Comparison of ENCODE assay signal across 9 cellular contexts in the genomic region with DNA sequence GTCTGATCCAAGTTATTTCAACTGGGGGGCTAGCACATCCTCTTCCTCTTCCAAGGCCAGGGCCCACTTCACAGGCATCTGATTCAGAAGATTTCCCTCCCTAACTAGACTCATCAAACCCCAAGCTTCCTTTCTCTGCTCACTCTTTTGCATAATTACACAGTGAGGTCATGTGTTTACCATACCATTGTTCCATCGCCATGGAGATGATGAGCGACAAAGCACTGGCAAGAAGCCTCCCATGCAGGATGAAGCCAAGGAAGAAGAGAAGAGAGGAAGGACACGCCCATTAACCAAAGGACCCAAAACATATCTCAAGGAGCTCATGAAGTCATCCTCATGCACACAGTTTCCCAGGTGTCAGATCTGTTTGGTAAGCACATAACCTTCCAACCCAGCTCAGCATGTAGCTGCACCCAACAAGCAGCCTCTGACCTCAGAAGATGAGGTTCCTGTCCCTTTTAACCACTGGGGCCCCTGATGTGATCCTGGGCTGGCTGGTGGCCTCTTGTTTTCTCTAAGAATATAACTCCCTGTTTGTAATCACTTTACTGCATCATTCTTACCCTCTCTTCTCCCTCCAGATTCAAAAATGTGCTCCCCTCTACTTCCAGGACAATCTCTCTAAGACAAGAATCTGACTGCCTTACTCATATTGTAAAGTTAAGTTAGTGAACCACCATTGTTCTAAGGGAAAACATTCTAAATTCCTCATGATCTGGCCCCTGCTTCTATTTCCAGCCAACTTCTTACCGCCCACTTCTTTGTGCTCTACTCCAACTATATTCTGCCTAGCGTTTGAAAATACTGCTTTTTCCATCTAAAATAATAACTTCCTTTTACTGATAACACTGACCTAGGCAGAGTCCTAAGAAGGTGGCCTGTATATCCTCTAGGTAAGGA.
DNase-seq lines count a peak whose midpoint lies in the region; ATAC-seq and TF ChIP-seq lines count a peak whose summit lies in the region.
"Had no signal": no experiment of that assay in that cellular context is flagged by ENCODE, and none has a peak within 500 bp of the region (broad histone marks: within the 10 kb centered on the region; RNA-seq: fewer than 3 reads in every experiment).

No MANE protein-coding gene starts in this region.

- H3K27me3 ChIP-seq in left ventricle myocardium inferior (ENCODE audit: low read depth) = no peaks in the 10 kb centered on the region

- H3K4me3 Mint-ChIP-seq in T-helper 17 cell = no peak overlapping the region

- H3K4me1 ChIP-seq in left ventricle myocardium inferior = peaks cover 25% of the 10 kb centered on the region
- H3K4me1 ChIP-seq: parathyroid adenoma had no signal

- H3K9me3 ChIP-seq in T-helper 17 cell (ENCODE audit: control insufficient read depth, low read length, poor library complexity, severe bottlenecking) (no peaks in the 10 kb centered on the region), left ventricle myocardium inferior (replicated peaks) (peaks cover 4% of the 10 kb centered on the region)

- ATAC-seq in HG03442 (IDR thresholded peaks at IDR 0.05; ENCODE audit: unreplicated experiment) (peak; percentile 51), T-helper 17 cell (peak; percentile 75), HG02870 (IDR thresholded peaks at IDR 0.05; ENCODE audit: unreplicated experiment) (no peak), GM21619 (IDR thresholded peaks at IDR 0.05; ENCODE audit: unreplicated experiment) (no peak)

- DNase-seq in A172 (ENCODE audit: low spot score) (peak; percentile 91), T-helper 17 cell (no peak), left ventricle myocardium inferior (no peak), activated T-cell treated with anti-CD3 and anti-CD28 coated beads for 4 hours (no peak)

- H3K27ac ChIP-seq in left ventricle myocardium inferior (replicated peaks) (peak overlapping the region; percentile 69), temporal lobe (ENCODE audit: low read depth, low read length) (peak overlapping the region; percentile 17)
- H3K27ac ChIP-seq: parathyroid adenoma had no signal

- peaks cover 15% of the 10 kb centered on the region for H3K27me3 Mint-ChIP-seq in T-helper 17 cell

- H3K4me3 ChIP-seq in left ventricle myocardium inferior = no peak overlapping the region

- H3K27ac Mint-ChIP-seq in T-helper 17 cell = no peak overlapping the region

- H3K36me3 ChIP-seq in left ventricle myocardium inferior = no peaks in the 10 kb centered on the region

- no peaks in the 10 kb centered on the region for H3K4me1 Mint-ChIP-seq in T-helper 17 cell

- intact Hi-C loops in left ventricle myocardium inferior (cut with micrococcal nuclease) = no loop called here

- no peaks in the 10 kb centered on the region for H3K36me3 Mint-ChIP-seq in T-helper 17 cell (ENCODE audit: low read depth)

- no peak for TF ChIP-seq CTCF in left ventricle myocardium inferior (IDR thresholded peaks at IDR 0.05; ENCODE audit: borderline replicate concordance)

Comparison
In these comparisons a context has a peak if more than half of its experiments do, and no peak if none do; other contexts are left out.
1. ATAC-seq: peak in HG03442 (single experiment) and T-helper 17 cell (single experiment); none in HG02870 (single experiment) and GM21619 (single experiment).